8 cellular contexts compared by ENCODE assay signal in the genomic region with DNA sequence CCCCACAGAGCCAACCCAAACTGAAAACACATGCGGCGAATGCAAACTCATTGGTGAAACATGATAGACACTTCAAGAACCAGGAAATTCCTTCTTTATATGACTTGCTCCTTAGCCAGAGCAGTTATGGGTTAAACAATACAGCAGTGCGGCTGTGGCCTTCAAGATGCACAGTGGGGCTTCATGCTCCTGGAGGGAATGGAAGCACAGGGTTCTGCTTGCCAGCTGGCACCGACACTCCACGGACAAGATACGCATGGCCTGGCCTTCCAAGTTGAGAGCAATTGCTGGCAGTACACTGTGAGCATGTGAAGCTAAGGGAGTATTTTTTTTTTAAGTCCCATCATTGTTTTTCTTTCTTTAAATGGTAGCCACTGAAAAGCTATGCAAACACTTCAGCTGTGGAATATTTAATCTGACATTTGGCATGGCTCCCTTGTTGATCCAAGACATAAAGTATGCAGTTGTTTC.
A peak's percentile ranks its signal among the peaks of the same experiment; 100 is the strongest.
DNase-seq lines count a peak whose midpoint lies in the region; ATAC-seq and TF ChIP-seq lines count a peak whose summit lies in the region.
"Had no signal": no experiment of that assay in that cellular context is flagged by ENCODE, and none has a peak within 500 bp of the region (broad histone marks: within the 10 kb centered on the region; RNA-seq: fewer than 3 reads in every experiment).

No MANE protein-coding gene starts in this region.

- H3K27ac ChIP-seq in right lobe of liver = no peak overlapping the region

- H3K27me3 ChIP-seq in right lobe of liver = no peaks in the 10 kb centered on the region

- intact Hi-C loops in right lobe of liver (cut with DNase I) = no loop called here

- peaks cover 15% of the 10 kb centered on the region for H3K4me1 Mint-ChIP-seq in type B pancreatic cell (ENCODE audit: unreplicated experiment)

- H3K9me3 ChIP-seq in right lobe of liver = peaks cover 0 to 4% (median 0%) of the 10 kb centered on the region in 4 donors

- H3K9me3 Mint-ChIP-seq in type B pancreatic cell = peaks cover 5% of the 10 kb centered on the region

- peak; percentile 76 for DNase-seq in NCI-H1092 treated with DMSO at 0.1 percent for 48 hours (lab: John Stamatoyannopoulos, UW)
- peak; percentile 40 to 65 for DNase-seq in cerebellar nuclear complex (lab: John Stamatoyannopoulos, UW)
- DNase-seq in right lobe of liver = peak in 2 of 3 donors; percentile 54 to 55
- DNase-seq in type B pancreatic cell (ENCODE audit: extremely low spot score, unreplicated experiment) = no peak
- no peak for DNase-seq in superior temporal gyrus (ENCODE audit: extremely low spot score)
- no peak for DNase-seq in MV-4-11 (lab: John Stamatoyannopoulos, UW)

- H3K27ac Mint-ChIP-seq in type B pancreatic cell = no peak overlapping the region

- H3K4me3 ChIP-seq in right lobe of liver = no peak overlapping the region

- no peak for TF ChIP-seq CTCF in right lobe of liver (IDR thresholded peaks at IDR 0.05)
- TF ChIP-seq CTCF in type B pancreatic cell (conservative IDR thresholded peaks at IDR 0.05) = no peak

- no peak for TF ChIP-seq POLR2A in right lobe of liver (IDR thresholded peaks at IDR 0.05)

- peak overlapping the region; percentile 55 for H3K4me3 Mint-ChIP-seq in type B pancreatic cell

- ATAC-seq in right lobe of liver = peak; percentile 60 to 66 (median 65)
- ATAC-seq in HG02885 (IDR thresholded peaks at IDR 0.05; ENCODE audit: poor library complexity, unreplicated experiment) = no peak
- ATAC-seq: activated CD4-positive, CD25-positive, alpha-beta regulatory T cell treated with anti-CD3 and anti-CD28 coated beads, Interleukin-2, amount 50 U/mL, for 24 hours had no signal

- H3K4me1 ChIP-seq in right lobe of liver = no peaks in the 10 kb centered on the region

- H3K27me3 Mint-ChIP-seq in type B pancreatic cell = no peaks in the 10 kb centered on the region

- 41% methylated on average over 6 of the region's 6 CpGs for WGBS in right lobe of liver (ENCODE audit: insufficient coverage, low coverage, low lambda C conversion rate, missing lambda C conversion rate)

- H3K36me3 Mint-ChIP-seq in type B pancreatic cell = no peaks in the 10 kb centered on the region

- no peaks in the 10 kb centered on the region for H3K36me3 ChIP-seq in right lobe of liver

Comparison
In these comparisons a context has a peak if more than half of its experiments do, and no peak if none do; other contexts are left out.
1. DNase-seq: peak in NCI-H1092 treated with DMSO at 0.1 percent for 48 hours (single experiment), cerebellar nuclear complex (2 of 2) and right lobe of liver (2 of 3); none in type B pancreatic cell (single experiment), superior temporal gyrus (single experiment) and MV-4-11 (single experiment).